ENCODE assay signal across 1 cellular context in the genomic region with DNA sequence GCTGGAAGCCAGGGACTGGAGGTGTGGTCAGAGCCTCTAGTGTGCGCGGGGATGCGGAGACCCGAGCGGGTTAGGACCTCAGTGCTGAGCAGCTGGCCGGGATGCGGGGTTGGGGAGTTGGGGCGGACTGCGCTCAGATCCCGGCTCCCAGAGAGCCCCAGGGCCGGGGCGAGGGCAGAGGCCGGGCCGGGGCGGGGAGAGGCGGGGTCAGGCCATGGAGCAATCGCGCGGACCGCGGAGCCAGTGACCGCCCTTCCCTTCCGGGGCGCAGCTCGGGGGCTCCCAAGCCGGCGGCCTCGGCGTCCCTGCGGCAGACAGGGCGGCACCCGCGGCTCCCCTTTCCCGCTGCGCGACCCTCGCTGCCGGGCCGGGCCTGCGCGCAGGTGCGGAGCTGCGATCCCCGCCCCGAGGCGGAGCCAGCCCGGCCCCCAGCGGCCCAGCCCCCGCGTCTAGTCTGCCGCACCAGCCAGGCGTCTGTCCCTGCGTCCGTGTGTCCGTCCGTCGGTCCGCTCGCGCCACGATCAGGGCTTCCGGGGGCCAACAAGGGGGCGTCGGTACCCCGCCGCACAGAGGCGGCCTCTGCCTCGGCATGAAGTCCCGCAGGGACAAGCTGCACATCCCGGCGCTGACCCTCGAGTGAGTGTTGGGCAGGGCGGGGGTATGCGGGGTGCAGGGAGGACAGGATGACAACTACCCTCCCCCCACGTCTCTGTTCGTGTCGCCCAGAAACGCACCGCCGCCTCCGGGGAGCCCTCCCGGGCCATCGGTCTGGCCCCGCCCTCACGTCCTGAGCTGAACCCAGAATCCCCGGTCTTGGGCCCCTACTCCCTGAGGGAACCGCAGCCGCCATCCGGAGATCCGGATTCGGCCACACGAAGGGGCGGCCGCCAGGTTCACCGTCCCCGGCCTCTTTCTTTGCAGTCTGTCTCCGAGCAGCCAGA.
A peak's percentile ranks its signal among the peaks of the same experiment; 100 is the strongest.
TF ChIP-seq lines count a peak whose summit lies in the region.

No MANE protein-coding gene starts in this region.

TF ChIP-seq in K562, 482 proteins besides CTCF, POLR2A, EP300 and RAD21 (continued from another document and continues in another):
- TF ChIP-seq, protein P1, sequence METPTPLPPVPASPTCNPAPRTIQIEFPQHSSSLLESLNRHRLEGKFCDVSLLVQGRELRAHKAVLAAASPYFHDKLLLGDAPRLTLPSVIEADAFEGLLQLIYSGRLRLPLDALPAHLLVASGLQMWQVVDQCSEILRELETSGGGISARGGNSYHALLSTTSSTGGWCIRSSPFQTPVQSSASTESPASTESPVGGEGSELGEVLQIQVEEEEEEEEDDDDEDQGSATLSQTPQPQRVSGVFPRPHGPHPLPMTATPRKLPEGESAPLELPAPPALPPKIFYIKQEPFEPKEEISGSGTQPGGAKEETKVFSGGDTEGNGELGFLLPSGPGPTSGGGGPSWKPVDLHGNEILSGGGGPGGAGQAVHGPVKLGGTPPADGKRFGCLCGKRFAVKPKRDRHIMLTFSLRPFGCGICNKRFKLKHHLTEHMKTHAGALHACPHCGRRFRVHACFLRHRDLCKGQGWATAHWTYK (CRISPR knock-in tag; IDR thresholded peaks at IDR 0.05): 0 out of 2 replicates have a peak, but pooled peaks have one; percentile 17
- TF ChIP-seq, protein P2, sequence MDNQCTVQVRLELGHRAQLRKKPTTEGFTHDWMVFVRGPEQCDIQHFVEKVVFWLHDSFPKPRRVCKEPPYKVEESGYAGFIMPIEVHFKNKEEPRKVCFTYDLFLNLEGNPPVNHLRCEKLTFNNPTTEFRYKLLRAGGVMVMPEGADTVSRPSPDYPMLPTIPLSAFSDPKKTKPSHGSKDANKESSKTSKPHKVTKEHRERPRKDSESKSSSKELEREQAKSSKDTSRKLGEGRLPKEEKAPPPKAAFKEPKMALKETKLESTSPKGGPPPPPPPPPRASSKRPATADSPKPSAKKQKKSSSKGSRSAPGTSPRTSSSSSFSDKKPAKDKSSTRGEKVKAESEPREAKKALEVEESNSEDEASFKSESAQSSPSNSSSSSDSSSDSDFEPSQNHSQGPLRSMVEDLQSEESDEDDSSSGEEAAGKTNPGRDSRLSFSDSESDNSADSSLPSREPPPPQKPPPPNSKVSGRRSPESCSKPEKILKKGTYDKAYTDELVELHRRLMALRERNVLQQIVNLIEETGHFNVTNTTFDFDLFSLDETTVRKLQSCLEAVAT (IDR thresholded peaks at IDR 0.05): no peak
- TF ChIP-seq PHF20 (IDR thresholded peaks at IDR 0.05; ENCODE audit: partially characterized antibody) (no peak), HDAC2 (IDR thresholded peaks at IDR 0.05) (no peak), FOXJ3 (CRISPR knock-in tag; IDR thresholded peaks at IDR 0.05) (no peak), BRF1 (IDR thresholded peaks at IDR 0.05; ENCODE audit: borderline replicate concordance, extremely low read depth, insufficient read length) (no peak), CHD1 (IDR thresholded peaks at IDR 0.05; ENCODE audit: low read length) (no peak), ZNF224 (CRISPR knock-in tag; IDR thresholded peaks at IDR 0.05) (no peak), ZNF140 (CRISPR knock-in tag; IDR thresholded peaks at IDR 0.05) (no peak), GABPB1 (CRISPR knock-in tag; IDR thresholded peaks at IDR 0.05) (0 out of 2 replicates have a peak, but pooled peaks have one; percentile 34), ARNT (IDR thresholded peaks at IDR 0.05) (no peak), ZNF830 (CRISPR knock-in tag; IDR thresholded peaks at IDR 0.05) (no peak), NFE2 (IDR thresholded peaks at IDR 0.05; ENCODE audit: low read depth) (no peak), HDAC6 (IDR thresholded peaks at IDR 0.05; ENCODE audit: low read depth, low read length) (no peak), ZNF695 (CRISPR knock-in tag; IDR thresholded peaks at IDR 0.05) (no peak), SNIP1 (IDR thresholded peaks at IDR 0.05; ENCODE audit: low read depth) (no peak), ZNF263 (CRISPR knock-in tag; IDR thresholded peaks at IDR 0.05; ENCODE audit: borderline replicate concordance) (no peak), BRCA1 (IDR thresholded peaks at IDR 0.05) (no peak), BRCA1 (CRISPR knock-in tag; IDR thresholded peaks at IDR 0.05) (no peak), U2AF1 (optimal IDR thresholded peaks at IDR 0.05; ENCODE audit: low read depth, low read length) (no peak), TAL1 (IDR thresholded peaks at IDR 0.05) (no peak), ZNF212 (CRISPR knock-in tag; IDR thresholded peaks at IDR 0.05) (no peak), CAMTA2 (CRISPR knock-in tag; conservative IDR thresholded peaks at IDR 0.05) (no peak), SIRT6 (IDR thresholded peaks at IDR 0.05; ENCODE audit: low read depth, low read length) (no peak), MYBL2 (IDR thresholded peaks at IDR 0.05; ENCODE audit: low read depth) (no peak), MYBL2 (CRISPR knock-in tag; IDR thresholded peaks at IDR 0.05; ENCODE audit: borderline replicate concordance) (no peak), CREB1 (IDR thresholded peaks at IDR 0.05) (no peak), CREB1 (CRISPR knock-in tag; IDR thresholded peaks at IDR 0.05) (no peak), SIX5 (IDR thresholded peaks at IDR 0.05; ENCODE audit: borderline replicate concordance in 1 of 2, insufficient read depth in 1 of 2, low read depth in 1 of 2, low read length in 2 of 2) (no peak), JUND (IDR thresholded peaks at IDR 0.05; ENCODE audit: borderline replicate concordance, low read depth, low read length) (no peak), JUND (tag; IDR thresholded peaks at IDR 0.05; ENCODE audit: borderline replicate concordance, low read depth, low read length) (no peak)
- TF ChIP-seq, protein P3, sequence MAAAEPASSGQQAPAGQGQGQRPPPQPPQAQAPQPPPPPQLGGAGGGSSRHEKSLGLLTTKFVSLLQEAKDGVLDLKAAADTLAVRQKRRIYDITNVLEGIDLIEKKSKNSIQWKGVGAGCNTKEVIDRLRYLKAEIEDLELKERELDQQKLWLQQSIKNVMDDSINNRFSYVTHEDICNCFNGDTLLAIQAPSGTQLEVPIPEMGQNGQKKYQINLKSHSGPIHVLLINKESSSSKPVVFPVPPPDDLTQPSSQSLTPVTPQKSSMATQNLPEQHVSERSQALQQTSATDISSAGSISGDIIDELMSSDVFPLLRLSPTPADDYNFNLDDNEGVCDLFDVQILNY (CRISPR knock-in tag; IDR thresholded peaks at IDR 0.05): no peak
- TF ChIP-seq, protein P4, sequence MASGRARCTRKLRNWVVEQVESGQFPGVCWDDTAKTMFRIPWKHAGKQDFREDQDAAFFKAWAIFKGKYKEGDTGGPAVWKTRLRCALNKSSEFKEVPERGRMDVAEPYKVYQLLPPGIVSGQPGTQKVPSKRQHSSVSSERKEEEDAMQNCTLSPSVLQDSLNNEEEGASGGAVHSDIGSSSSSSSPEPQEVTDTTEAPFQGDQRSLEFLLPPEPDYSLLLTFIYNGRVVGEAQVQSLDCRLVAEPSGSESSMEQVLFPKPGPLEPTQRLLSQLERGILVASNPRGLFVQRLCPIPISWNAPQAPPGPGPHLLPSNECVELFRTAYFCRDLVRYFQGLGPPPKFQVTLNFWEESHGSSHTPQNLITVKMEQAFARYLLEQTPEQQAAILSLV (tag; IDR thresholded peaks at IDR 0.05): no peak
- TF ChIP-seq, protein P5, sequence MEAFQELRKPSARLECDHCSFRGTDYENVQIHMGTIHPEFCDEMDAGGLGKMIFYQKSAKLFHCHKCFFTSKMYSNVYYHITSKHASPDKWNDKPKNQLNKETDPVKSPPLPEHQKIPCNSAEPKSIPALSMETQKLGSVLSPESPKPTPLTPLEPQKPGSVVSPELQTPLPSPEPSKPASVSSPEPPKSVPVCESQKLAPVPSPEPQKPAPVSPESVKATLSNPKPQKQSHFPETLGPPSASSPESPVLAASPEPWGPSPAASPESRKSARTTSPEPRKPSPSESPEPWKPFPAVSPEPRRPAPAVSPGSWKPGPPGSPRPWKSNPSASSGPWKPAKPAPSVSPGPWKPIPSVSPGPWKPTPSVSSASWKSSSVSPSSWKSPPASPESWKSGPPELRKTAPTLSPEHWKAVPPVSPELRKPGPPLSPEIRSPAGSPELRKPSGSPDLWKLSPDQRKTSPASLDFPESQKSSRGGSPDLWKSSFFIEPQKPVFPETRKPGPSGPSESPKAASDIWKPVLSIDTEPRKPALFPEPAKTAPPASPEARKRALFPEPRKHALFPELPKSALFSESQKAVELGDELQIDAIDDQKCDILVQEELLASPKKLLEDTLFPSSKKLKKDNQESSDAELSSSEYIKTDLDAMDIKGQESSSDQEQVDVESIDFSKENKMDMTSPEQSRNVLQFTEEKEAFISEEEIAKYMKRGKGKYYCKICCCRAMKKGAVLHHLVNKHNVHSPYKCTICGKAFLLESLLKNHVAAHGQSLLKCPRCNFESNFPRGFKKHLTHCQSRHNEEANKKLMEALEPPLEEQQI (IDR thresholded peaks at IDR 0.05): no peak
- TF ChIP-seq, protein P6, sequence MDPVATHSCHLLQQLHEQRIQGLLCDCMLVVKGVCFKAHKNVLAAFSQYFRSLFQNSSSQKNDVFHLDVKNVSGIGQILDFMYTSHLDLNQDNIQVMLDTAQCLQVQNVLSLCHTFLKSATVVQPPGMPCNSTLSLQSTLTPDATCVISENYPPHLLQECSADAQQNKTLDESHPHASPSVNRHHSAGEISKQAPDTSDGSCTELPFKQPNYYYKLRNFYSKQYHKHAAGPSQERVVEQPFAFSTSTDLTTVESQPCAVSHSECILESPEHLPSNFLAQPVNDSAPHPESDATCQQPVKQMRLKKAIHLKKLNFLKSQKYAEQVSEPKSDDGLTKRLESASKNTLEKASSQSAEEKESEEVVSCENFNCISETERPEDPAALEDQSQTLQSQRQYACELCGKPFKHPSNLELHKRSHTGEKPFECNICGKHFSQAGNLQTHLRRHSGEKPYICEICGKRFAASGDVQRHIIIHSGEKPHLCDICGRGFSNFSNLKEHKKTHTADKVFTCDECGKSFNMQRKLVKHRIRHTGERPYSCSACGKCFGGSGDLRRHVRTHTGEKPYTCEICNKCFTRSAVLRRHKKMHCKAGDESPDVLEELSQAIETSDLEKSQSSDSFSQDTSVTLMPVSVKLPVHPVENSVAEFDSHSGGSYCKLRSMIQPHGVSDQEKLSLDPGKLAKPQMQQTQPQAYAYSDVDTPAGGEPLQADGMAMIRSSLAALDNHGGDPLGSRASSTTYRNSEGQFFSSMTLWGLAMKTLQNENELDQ (CRISPR knock-in tag; IDR thresholded peaks at IDR 0.05; ENCODE audit: borderline replicate concordance): no peak
- TF ChIP-seq, protein P7, sequence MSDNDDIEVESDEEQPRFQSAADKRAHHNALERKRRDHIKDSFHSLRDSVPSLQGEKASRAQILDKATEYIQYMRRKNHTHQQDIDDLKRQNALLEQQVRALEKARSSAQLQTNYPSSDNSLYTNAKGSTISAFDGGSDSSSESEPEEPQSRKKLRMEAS (CRISPR knock-in tag; IDR thresholded peaks at IDR 0.05): no peak; the same call in 1 of the 2 replicates
- TF ChIP-seq, protein P8, sequence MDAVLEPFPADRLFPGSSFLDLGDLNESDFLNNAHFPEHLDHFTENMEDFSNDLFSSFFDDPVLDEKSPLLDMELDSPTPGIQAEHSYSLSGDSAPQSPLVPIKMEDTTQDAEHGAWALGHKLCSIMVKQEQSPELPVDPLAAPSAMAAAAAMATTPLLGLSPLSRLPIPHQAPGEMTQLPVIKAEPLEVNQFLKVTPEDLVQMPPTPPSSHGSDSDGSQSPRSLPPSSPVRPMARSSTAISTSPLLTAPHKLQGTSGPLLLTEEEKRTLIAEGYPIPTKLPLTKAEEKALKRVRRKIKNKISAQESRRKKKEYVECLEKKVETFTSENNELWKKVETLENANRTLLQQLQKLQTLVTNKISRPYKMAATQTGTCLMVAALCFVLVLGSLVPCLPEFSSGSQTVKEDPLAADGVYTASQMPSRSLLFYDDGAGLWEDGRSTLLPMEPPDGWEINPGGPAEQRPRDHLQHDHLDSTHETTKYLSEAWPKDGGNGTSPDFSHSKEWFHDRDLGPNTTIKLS (IDR thresholded peaks at IDR 0.05; ENCODE audit: borderline replicate concordance, low read depth): peak; percentile 93
- TF ChIP-seq, protein P9, sequence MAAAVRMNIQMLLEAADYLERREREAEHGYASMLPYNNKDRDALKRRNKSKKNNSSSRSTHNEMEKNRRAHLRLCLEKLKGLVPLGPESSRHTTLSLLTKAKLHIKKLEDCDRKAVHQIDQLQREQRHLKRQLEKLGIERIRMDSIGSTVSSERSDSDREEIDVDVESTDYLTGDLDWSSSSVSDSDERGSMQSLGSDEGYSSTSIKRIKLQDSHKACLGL (CRISPR knock-in tag; IDR thresholded peaks at IDR 0.05; ENCODE audit: borderline replicate concordance, poor library complexity, severe bottlenecking): no peak
- TF ChIP-seq, protein P10, sequence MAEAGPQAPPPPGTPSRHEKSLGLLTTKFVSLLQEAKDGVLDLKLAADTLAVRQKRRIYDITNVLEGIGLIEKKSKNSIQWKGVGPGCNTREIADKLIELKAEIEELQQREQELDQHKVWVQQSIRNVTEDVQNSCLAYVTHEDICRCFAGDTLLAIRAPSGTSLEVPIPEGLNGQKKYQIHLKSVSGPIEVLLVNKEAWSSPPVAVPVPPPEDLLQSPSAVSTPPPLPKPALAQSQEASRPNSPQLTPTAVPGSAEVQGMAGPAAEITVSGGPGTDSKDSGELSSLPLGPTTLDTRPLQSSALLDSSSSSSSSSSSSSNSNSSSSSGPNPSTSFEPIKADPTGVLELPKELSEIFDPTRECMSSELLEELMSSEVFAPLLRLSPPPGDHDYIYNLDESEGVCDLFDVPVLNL (CRISPR knock-in tag; IDR thresholded peaks at IDR 0.05; ENCODE audit: low read depth): no peak
- TF ChIP-seq, protein P11, sequence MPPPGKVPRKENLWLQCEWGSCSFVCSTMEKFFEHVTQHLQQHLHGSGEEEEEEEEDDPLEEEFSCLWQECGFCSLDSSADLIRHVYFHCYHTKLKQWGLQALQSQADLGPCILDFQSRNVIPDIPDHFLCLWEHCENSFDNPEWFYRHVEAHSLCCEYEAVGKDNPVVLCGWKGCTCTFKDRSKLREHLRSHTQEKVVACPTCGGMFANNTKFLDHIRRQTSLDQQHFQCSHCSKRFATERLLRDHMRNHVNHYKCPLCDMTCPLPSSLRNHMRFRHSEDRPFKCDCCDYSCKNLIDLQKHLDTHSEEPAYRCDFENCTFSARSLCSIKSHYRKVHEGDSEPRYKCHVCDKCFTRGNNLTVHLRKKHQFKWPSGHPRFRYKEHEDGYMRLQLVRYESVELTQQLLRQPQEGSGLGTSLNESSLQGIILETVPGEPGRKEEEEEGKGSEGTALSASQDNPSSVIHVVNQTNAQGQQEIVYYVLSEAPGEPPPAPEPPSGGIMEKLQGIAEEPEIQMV (tag; conservative IDR thresholded peaks at IDR 0.05; ENCODE audit: low read depth): no peak
- TF ChIP-seq, protein P12, sequence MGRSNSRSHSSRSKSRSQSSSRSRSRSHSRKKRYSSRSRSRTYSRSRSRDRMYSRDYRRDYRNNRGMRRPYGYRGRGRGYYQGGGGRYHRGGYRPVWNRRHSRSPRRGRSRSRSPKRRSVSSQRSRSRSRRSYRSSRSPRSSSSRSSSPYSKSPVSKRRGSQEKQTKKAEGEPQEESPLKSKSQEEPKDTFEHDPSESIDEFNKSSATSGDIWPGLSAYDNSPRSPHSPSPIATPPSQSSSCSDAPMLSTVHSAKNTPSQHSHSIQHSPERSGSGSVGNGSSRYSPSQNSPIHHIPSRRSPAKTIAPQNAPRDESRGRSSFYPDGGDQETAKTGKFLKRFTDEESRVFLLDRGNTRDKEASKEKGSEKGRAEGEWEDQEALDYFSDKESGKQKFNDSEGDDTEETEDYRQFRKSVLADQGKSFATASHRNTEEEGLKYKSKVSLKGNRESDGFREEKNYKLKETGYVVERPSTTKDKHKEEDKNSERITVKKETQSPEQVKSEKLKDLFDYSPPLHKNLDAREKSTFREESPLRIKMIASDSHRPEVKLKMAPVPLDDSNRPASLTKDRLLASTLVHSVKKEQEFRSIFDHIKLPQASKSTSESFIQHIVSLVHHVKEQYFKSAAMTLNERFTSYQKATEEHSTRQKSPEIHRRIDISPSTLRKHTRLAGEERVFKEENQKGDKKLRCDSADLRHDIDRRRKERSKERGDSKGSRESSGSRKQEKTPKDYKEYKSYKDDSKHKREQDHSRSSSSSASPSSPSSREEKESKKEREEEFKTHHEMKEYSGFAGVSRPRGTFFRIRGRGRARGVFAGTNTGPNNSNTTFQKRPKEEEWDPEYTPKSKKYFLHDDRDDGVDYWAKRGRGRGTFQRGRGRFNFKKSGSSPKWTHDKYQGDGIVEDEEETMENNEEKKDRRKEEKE (IDR thresholded peaks at IDR 0.05; ENCODE audit: borderline replicate concordance in 1 of 2, control insufficient read depth in 1 of 2, low read depth in 2 of 2, low read length in 1 of 2): no peak
